20 cellular contexts compared by ENCODE assay signal in the genomic region with DNA sequence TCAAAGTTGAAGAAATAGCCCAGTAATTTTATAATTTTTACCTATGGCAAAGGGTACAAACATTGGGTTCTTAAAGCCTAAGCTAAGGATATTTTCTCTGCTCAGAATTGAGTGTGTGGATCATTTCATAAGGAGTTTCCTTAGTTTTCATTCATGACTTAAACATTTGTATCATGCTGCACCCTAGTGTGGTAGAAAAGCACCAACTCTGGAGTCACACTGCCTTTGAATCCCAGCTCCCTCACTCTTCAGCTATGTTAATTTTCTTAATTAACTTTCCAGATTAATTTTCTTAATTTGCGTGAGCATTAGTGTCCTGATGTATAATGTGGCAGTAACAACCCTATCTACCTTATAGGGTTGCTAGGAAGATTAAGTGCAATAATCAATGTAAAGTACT. TPM values are rescaled to one million over a fixed set of nuclear protein-coding genes. Genes with fewer than 3 reads are reported as not detected.
"Had no signal": no experiment of that assay in that cellular context is flagged by ENCODE, and none has a peak within 500 bp of the region (broad histone marks: within the 10 kb centered on the region; RNA-seq: fewer than 3 reads in every experiment).

No MANE protein-coding gene starts in this region.

- H3K4me3 Mint-ChIP-seq: activated CD4-positive, alpha-beta T cell treated with anti-CD3 and anti-CD28 coated beads, Interleukin-2, amount 10 ng/mL, durations not matched to agents 24 days and 14 days; activated CD8-positive, alpha-beta T cell treated with anti-CD3 and anti-CD28 coated beads for 36 hours; activated naive CD8-positive, alpha-beta T cell treated with anti-CD3 and anti-CD28 coated beads, Interleukin-2, amount 10 ng/mL, durations not matched to agents 7 days and 5 days; activated T-helper 17 cell treated with anti-CD3 and anti-CD28 coated beads, Interleukin-2, amount 50 U/mL, for 72 hours; brain; T-helper 1 cell treated with Interleukin-12 subunit alpha and Interleukin-12 subunit beta and Interleukin-4 antibody, amounts not matched to agents 30 μg/mL and 1 μg/mL, for 36 hours had no signal

- H3K27me3 ChIP-seq: transverse colon, vagina had no signal

- H3K9me3 ChIP-seq: transverse colon, vagina had no signal

- H3K27ac ChIP-seq: transverse colon, vagina had no signal

- H3K9me3 Mint-ChIP-seq: activated CD4-positive, alpha-beta T cell treated with anti-CD3 and anti-CD28 coated beads, Interleukin-2, amount 10 ng/mL, durations not matched to agents 24 days and 14 days; activated CD8-positive, alpha-beta T cell treated with anti-CD3 and anti-CD28 coated beads for 36 hours; activated T-helper 17 cell treated with anti-CD3 and anti-CD28 coated beads, Interleukin-2, amount 50 U/mL, for 72 hours; brain; T-helper 1 cell treated with Interleukin-12 subunit alpha and Interleukin-12 subunit beta and Interleukin-4 antibody, amounts not matched to agents 30 μg/mL and 1 μg/mL, for 36 hours had no signal

- H3K4me1 Mint-ChIP-seq: activated CD4-positive, alpha-beta T cell treated with anti-CD3 and anti-CD28 coated beads, Interleukin-2, amount 10 ng/mL, durations not matched to agents 24 days and 14 days; activated T-helper 17 cell treated with anti-CD3 and anti-CD28 coated beads, Interleukin-2, amount 50 U/mL, for 72 hours had no signal

- H3K4me3 ChIP-seq: transverse colon, vagina had no signal

- H3K27me3 Mint-ChIP-seq: activated CD8-positive, alpha-beta T cell treated with anti-CD3 and anti-CD28 coated beads for 36 hours; activated T-helper 17 cell treated with anti-CD3 and anti-CD28 coated beads, Interleukin-2, amount 50 U/mL, for 72 hours; brain had no signal

- H3K27ac Mint-ChIP-seq: activated CD4-positive, alpha-beta T cell treated with anti-CD3 and anti-CD28 coated beads, Interleukin-2, amount 10 ng/mL, durations not matched to agents 24 days and 14 days; activated CD8-positive, alpha-beta T cell treated with anti-CD3 and anti-CD28 coated beads for 36 hours; activated naive CD8-positive, alpha-beta T cell treated with anti-CD3 and anti-CD28 coated beads, Interleukin-2, amount 10 ng/mL, durations not matched to agents 7 days and 5 days; activated T-helper 17 cell treated with anti-CD3 and anti-CD28 coated beads, Interleukin-2, amount 50 U/mL, for 72 hours; T-helper 1 cell treated with Interleukin-12 subunit alpha and Interleukin-12 subunit beta and Interleukin-4 antibody, amounts not matched to agents 30 μg/mL and 1 μg/mL, for 36 hours had no signal

- DNase-seq: activated CD4-positive, alpha-beta T cell treated with anti-CD3 and anti-CD28 coated beads, Interleukin-2, amount 10 ng/mL, durations not matched to agents 24 days and 14 days; activated CD8-positive, alpha-beta T cell treated with anti-CD3 and anti-CD28 coated beads for 36 hours; activated naive CD4-positive, alpha-beta T cell; activated naive CD8-positive, alpha-beta T cell treated with anti-CD3 and anti-CD28 coated beads, Interleukin-2, amount 10 ng/mL, durations not matched to agents 7 days and 5 days; activated T-cell treated with anti-CD3 and anti-CD28 coated beads, Interleukin-2, amount 50 U/mL, for 1 hour; central memory CD4-positive, alpha-beta T cell; cortex of kidney; foreskin fibroblast; glutamatergic neuron; hypothalamus; islet precursor cell; midbrain; occipital lobe; posterior cingulate gyrus; stimulated activated naive CD8-positive, alpha-beta T cell treated with anti-CD3 and anti-CD28 coated beads, Interleukin-15, Interleukin-2, amounts not matched to agents 100 U/mL and 50 U/mL, for 24 hours; transverse colon had no signal

- H3K36me3 ChIP-seq: transverse colon, vagina had no signal

RNA-seq across cellular contexts. Expression of a gene that starts 59.1 kb away (rescaled TPM):
- total RNA-seq: vagina had no signal
